8 cellular contexts compared by ENCODE assay signal in genomic region chr13:100673831-100674362, GRCh38. TPM values are rescaled to one million over a fixed set of nuclear protein-coding genes. Genes with fewer than 3 reads are reported as not detected.
DNase-seq lines count a peak whose midpoint lies in the region; ATAC-seq and TF ChIP-seq lines count a peak whose summit lies in the region.

No MANE protein-coding gene starts in this region.

- H3K79me2 ChIP-seq in fibroblast of lung (ENCODE audit: control insufficient read depth, insufficient read depth, low read length), result peaks cover 2% of the 10 kb centered on the region

- H3K36me3 Mint-ChIP-seq in activated T-cell treated with anti-CD3 and anti-CD28 coated beads, Interleukin-2, amount 50 U/mL, for 72 hours (ENCODE audit: insufficient read depth in 2 of 2), result peaks cover 3 to 11% of the 10 kb centered on the region in 2 donors
- peaks cover 0 to 8% (median 4%) of the 10 kb centered on the region in 5 donors for H3K36me3 Mint-ChIP-seq in naive thymus-derived CD4-positive, alpha-beta T cell

- peaks cover 28% of the 10 kb centered on the region for H3K4me1 Mint-ChIP-seq in activated T-cell treated with anti-CD3 and anti-CD28 coated beads, Interleukin-2, amount 50 U/mL, for 72 hours (ENCODE audit: low read depth)
- peaks cover 23 to 38% (median 30%) of the 10 kb centered on the region in 7 donors for H3K4me1 Mint-ChIP-seq in naive thymus-derived CD4-positive, alpha-beta T cell

- POLR2A ChIA-PET in naive thymus-derived CD4-positive, alpha-beta T cell (lab: Charles Lee), result interaction anchor here (0.6 to 1.8 kb wide), 7 partner anchors 9 to 1923 kb away, joined by 3 to 12 read pairs (median 5); partner anchors contain the start of genes GGACT and TPP2

- H3K4me2 ChIP-seq in BLaER1 treated with 17β-estradiol and CSF1 and Interleukin-3, amounts not matched to agents 10 nM and 100 nM, result peak overlapping the region; percentile 87 to 97 (median 92)
- H3K4me2 ChIP-seq in fibroblast of lung (ENCODE audit: extremely low read depth, insufficient read depth, low read length), result peak overlapping the region; percentile 72

- H3K27ac ChIP-seq in BLaER1 treated with 17β-estradiol and CSF1 and Interleukin-3, amounts not matched to agents 10 nM and 100 nM, result peak overlapping the region; percentile 82 to 96 (median 94); a peak in 21 of 22 replicates
- H3K27ac ChIP-seq in fibroblast of lung (ENCODE audit: insufficient read depth, low read length), result peak overlapping the region; percentile 54
- H3K27ac ChIP-seq in naive thymus-derived CD4-positive, alpha-beta T cell (ENCODE audit: low read depth, low read length), result no peak overlapping the region

- no peaks in the 10 kb centered on the region for H3K9me3 ChIP-seq in BLaER1 treated with 17β-estradiol and CSF1 and Interleukin-3, amounts not matched to agents 10 nM and 100 nM (replicated peaks in 1 of 11)
- no peaks in the 10 kb centered on the region for H3K9me3 ChIP-seq in NT2/D1 (ENCODE audit: insufficient read depth, low read length)
- no peaks in the 10 kb centered on the region for H3K9me3 ChIP-seq in fibroblast of lung (ENCODE audit: control insufficient read depth, insufficient read depth, low read depth, low read length)
- H3K9me3 ChIP-seq in naive thymus-derived CD4-positive, alpha-beta T cell (ENCODE audit: control insufficient read depth in 2 of 3, low read length in 3 of 3), result no peaks in the 10 kb centered on the region

- H3K4me3 ChIP-seq in BLaER1 treated with 17β-estradiol and CSF1 and Interleukin-3, amounts not matched to agents 10 nM and 100 nM, result peak overlapping the region; percentile 88 to 98 (median 92)
- H3K4me3 ChIP-seq in NT2/D1 (ENCODE audit: insufficient read length, low read depth), result peak overlapping the region; percentile 56
- peak overlapping the region; percentile 11 to 79 (median 40) for H3K4me3 ChIP-seq in fibroblast of lung (replicated peaks in 1 of 4; ENCODE audit: control extremely low read depth in 1 of 4, insufficient read depth in 1 of 4, low read depth in 3 of 4, low read length in 4 of 4)
- H3K4me3 ChIP-seq in naive thymus-derived CD4-positive, alpha-beta T cell (ENCODE audit: low read length), result peak overlapping the region; percentile 50

- TF ChIP-seq CTCF in fibroblast of lung (conservative IDR thresholded peaks at IDR 0.05 in 1 of 2, IDR thresholded peaks at IDR 0.05 in 1 of 2; ENCODE audit: low read depth in 1 of 2, low read length in 2 of 2), result no peak

- peaks cover 0 to 5% (median 0%) of the 10 kb centered on the region in 11 experiments; a peak in 3 of 22 replicates for H3K27me3 ChIP-seq in BLaER1 treated with 17β-estradiol and CSF1 and Interleukin-3, amounts not matched to agents 10 nM and 100 nM
- H3K27me3 ChIP-seq in NT2/D1 (ENCODE audit: insufficient read depth, insufficient read length) (peaks cover 32% of the 10 kb centered on the region), fibroblast of lung (ENCODE audit: control insufficient read depth, insufficient read depth, low read length) (peaks cover 2% of the 10 kb centered on the region)
- H3K27me3 ChIP-seq in naive thymus-derived CD4-positive, alpha-beta T cell (ENCODE audit: control insufficient read depth in 2 of 2, insufficient read depth in 2 of 2, low read length in 2 of 2), result no peaks in the 10 kb centered on the region

- no peaks in the 10 kb centered on the region for H3K9me3 Mint-ChIP-seq in activated T-cell treated with anti-CD3 and anti-CD28 coated beads, Interleukin-2, amount 50 U/mL, for 72 hours
- peaks cover 0 to 3% (median 0%) of the 10 kb centered on the region in 11 donors for H3K9me3 Mint-ChIP-seq in naive thymus-derived CD4-positive, alpha-beta T cell

- H3K36me3 ChIP-seq in BLaER1 treated with 17β-estradiol and CSF1 and Interleukin-3, amounts not matched to agents 10 nM and 100 nM, result peaks cover 0 to 25% (median 18%) of the 10 kb centered on the region in 11 experiments; a peak in 19 of 22 replicates
- H3K36me3 ChIP-seq in NT2/D1 (ENCODE audit: insufficient read depth, insufficient read length, low read length) (no peaks in the 10 kb centered on the region), fibroblast of lung (ENCODE audit: control insufficient read depth, insufficient read depth, low read length) (no peaks in the 10 kb centered on the region)
- peaks cover 0 to 12% (median 0%) of the 10 kb centered on the region in 3 experiments for H3K36me3 ChIP-seq in naive thymus-derived CD4-positive, alpha-beta T cell (ENCODE audit: control insufficient read depth in 2 of 3, insufficient read depth in 3 of 3, low read length in 3 of 3)

- ATAC-seq in HG03175 (IDR thresholded peaks at IDR 0.05; ENCODE audit: unreplicated experiment), result peak; percentile 20
- ATAC-seq in activated T-cell treated with anti-CD3 and anti-CD28 coated beads, Interleukin-2, amount 50 U/mL, for 72 hours (replicated peaks in 1 of 2), result peak; percentile 31 to 36
- peak; percentile 9 for ATAC-seq in naive thymus-derived CD4-positive, alpha-beta T cell

- H2AFZ ChIP-seq in fibroblast of lung (ENCODE audit: low read length), result peak overlapping the region; percentile 59

- peaks cover 11% of the 10 kb centered on the region for H3K27me3 Mint-ChIP-seq in activated T-cell treated with anti-CD3 and anti-CD28 coated beads, Interleukin-2, amount 50 U/mL, for 72 hours (ENCODE audit: low read depth)
- H3K27me3 Mint-ChIP-seq in naive thymus-derived CD4-positive, alpha-beta T cell, result peaks cover 0 to 20% (median 0%) of the 10 kb centered on the region in 5 donors

- peak; percentile 7 for TF ChIP-seq POLR2A in GM19099 (IDR thresholded peaks at IDR 0.05; ENCODE audit: extremely low read depth, insufficient read length, low read depth)

- H3K9ac ChIP-seq in BLaER1 treated with 17β-estradiol and CSF1 and Interleukin-3, amounts not matched to agents 10 nM and 100 nM, result peak overlapping the region; percentile 84 to 98 (median 93)
- peak overlapping the region; percentile 77 for H3K9ac ChIP-seq in NT2/D1 (ENCODE audit: insufficient read length, low read depth)
- peak overlapping the region; percentile 46 for H3K9ac ChIP-seq in fibroblast of lung (ENCODE audit: insufficient read depth, low read length)

- peak overlapping the region; percentile 95 to 97 for H3K4me3 Mint-ChIP-seq in activated T-cell treated with anti-CD3 and anti-CD28 coated beads, Interleukin-2, amount 50 U/mL, for 72 hours
- H3K4me3 Mint-ChIP-seq in naive thymus-derived CD4-positive, alpha-beta T cell, result peak overlapping the region; percentile 82 to 98 (median 94)

- CTCF ChIA-PET in naive thymus-derived CD4-positive, alpha-beta T cell (lab: Charles Lee), result interaction anchor here (1.5 kb wide), 1 partner anchor 86 kb away, joined by 7 read pairs; the partner anchor contains the start of gene GGACT

- peak overlapping the region; percentile 97 for H3K27ac Mint-ChIP-seq in activated T-cell treated with anti-CD3 and anti-CD28 coated beads, Interleukin-2, amount 50 U/mL, for 72 hours
- H3K27ac Mint-ChIP-seq in naive thymus-derived CD4-positive, alpha-beta T cell, result peak overlapping the region; percentile 66 to 95 (median 89)

- intact Hi-C loops in naive thymus-derived CD4-positive, alpha-beta T cell (cut with micrococcal nuclease), result loop anchor here (1.0 to 10.0 kb wide), 8 partner anchors 16 to 1718 kb away; partner anchors contain the start of genes CLYBL (in 1 of the 2), PCCA (in 1 of the 2) and TM9SF2 (in 1 of the 2)

- H3K4me1 ChIP-seq in BLaER1 treated with 17β-estradiol and CSF1 and Interleukin-3, amounts not matched to agents 10 nM and 100 nM, result peaks cover 14 to 26% (median 24%) of the 10 kb centered on the region in 10 experiments
- H3K4me1 ChIP-seq in NT2/D1 (ENCODE audit: insufficient read depth, insufficient read length), result peaks cover 4% of the 10 kb centered on the region
- H3K4me1 ChIP-seq in fibroblast of lung (ENCODE audit: control insufficient read depth, extremely low read depth, insufficient read depth, low read length), result no peaks in the 10 kb centered on the region
- H3K4me1 ChIP-seq in naive thymus-derived CD4-positive, alpha-beta T cell (ENCODE audit: control insufficient read depth in 2 of 2, insufficient read depth in 2 of 2, low read length in 2 of 2), result peaks cover 7 to 9% of the 10 kb centered on the region in 2 donors

- DNase-seq in NT2/D1 (ENCODE audit: low read depth, low spot score) (no peak), fibroblast of lung (ENCODE audit: low read depth in 2 of 2) (peak; percentile 88 to 89), stromal cell of bone marrow (ENCODE audit: low read depth) (peak; percentile 64)
- DNase-seq in activated T-cell treated with anti-CD3 and anti-CD28 coated beads, Interleukin-2, amount 50 U/mL, for 72 hours, result peak; percentile 47 to 55
- DNase-seq in naive thymus-derived CD4-positive, alpha-beta T cell, result peak in 8 of 9 donors; percentile 17 to 56 (median 26)

- peaks cover 0 to 46% (median 25%) of the 10 kb centered on the region in 11 experiments; a peak in 18 of 22 replicates for H4K20me1 ChIP-seq in BLaER1 treated with 17β-estradiol and CSF1 and Interleukin-3, amounts not matched to agents 10 nM and 100 nM
- H4K20me1 ChIP-seq in fibroblast of lung (ENCODE audit: control insufficient read depth, extremely low read depth, insufficient read depth, low read length), result no peaks in the 10 kb centered on the region

RNA-seq across cellular contexts. Expression of gene TMTC4, which starts 0.7 kb away (rescaled TPM):
- total RNA-seq in activated T-cell treated with anti-CD3 and anti-CD28 coated beads, Interleukin-2, amount 50 U/mL, for 72 hours, result 10 to 100 TPM; 16.1 to 18.1 TPM
- 19.5 and 21.6 TPM in 2 replicates for total RNA-seq in fibroblast of lung
- 5.5 and 9.4 TPM in 2 replicates for polyA plus RNA-seq in fibroblast of lung
- polyA plus RNA-seq in fibroblast of lung (2012), result 3.7 and 8.1 TPM in 2 replicates
- polyA minus RNA-seq in fibroblast of lung (ENCODE audit: low replicate concordance), result 6.2 and 31.2 TPM in 2 replicates
- total RNA-seq in naive thymus-derived CD4-positive, alpha-beta T cell, result 10 to 100 TPM in 4 of 5 experiments, 1 to 10 TPM in 1; 9.3 to 25.1 (median 22.4) TPM
- polyA plus RNA-seq in naive thymus-derived CD4-positive, alpha-beta T cell, result 1 to 10 TPM; 3.2 to 4.3 TPM

Comparison
In these comparisons a context has a peak if more than half of its experiments do, and no peak if none do; other contexts are left out.
1. H3K4me3 ChIP-seq: peak in every context shown above with its lines; median percentile 92 in BLaER1 treated with 17β-estradiol and CSF1 and Interleukin-3, amounts not matched to agents 10 nM and 100 nM; 56 in NT2/D1; 50 in naive thymus-derived CD4-positive, alpha-beta T cell; 40 in fibroblast of lung.